9 cellular contexts compared by ENCODE assay signal in genomic region chr1:235998812-235999211, GRCh38.
A peak's percentile ranks its signal among the peaks of the same experiment; 100 is the strongest.
DNase-seq lines count a peak whose midpoint lies in the region; ATAC-seq, FAIRE-seq and TF ChIP-seq lines count a peak whose summit lies in the region.
"Had no signal": no experiment of that assay in that cellular context is flagged by ENCODE, and none has a peak within 500 bp of the region (broad histone marks: within the 10 kb centered on the region; RNA-seq: fewer than 3 reads in every experiment).

No MANE protein-coding gene starts in this region.

- H3K4me1 ChIP-seq in CD8-positive, alpha-beta T cell (ENCODE audit: insufficient read depth, low read length) = peaks cover 18% of the 10 kb centered on the region
- H3K4me1 ChIP-seq in small intestine (ENCODE audit: control insufficient read depth in 2 of 2, insufficient read depth in 1 of 2, low read depth in 1 of 2, low read length in 1 of 2) = peaks cover 0 to 4% of the 10 kb centered on the region in 2 donors

- FAIRE-seq in small intestine (lab: Jason Lieb, UNC) = no peak
- no peak for FAIRE-seq in H54 (lab: Jason Lieb, UNC)
- FAIRE-seq: colon had no signal

- TF ChIP-seq POLR2A in H54 (IDR thresholded peaks at IDR 0.05; ENCODE audit: low read depth, low read length) = no peak

- CTCF ChIA-PET in CD8-positive, alpha-beta T cell (lab: Charles Lee) = interaction anchor here (2.0 kb wide), 1 partner anchor 27 kb away, joined by 9 read pairs; no protein-coding TSS in a partner anchor

- POLR2A ChIA-PET in CD8-positive, alpha-beta T cell (lab: Charles Lee) = interaction anchor here (0.6 to 1.0 kb wide), 2 partner anchors 27 to 716 kb away, joined by 5 to 6 read pairs; no protein-coding TSS in a partner anchor

- H3K27ac ChIP-seq in CD8-positive, alpha-beta T cell (ENCODE audit: low read depth, low read length) = peak overlapping the region; percentile 42
- H3K27ac ChIP-seq in small intestine (ENCODE audit: low read depth in 1 of 2, low read length in 1 of 2) = peak overlapping the region; percentile 50 to 86

- DNase-seq in CD8-positive, alpha-beta T cell = peak; percentile 6 to 64 (median 40)
- DNase-seq in small intestine (no peak), H54 (ENCODE audit: insufficient read length, low spot score) (no peak), OCI-M1 (lab: John Stamatoyannopoulos, UW) (no peak), dedifferentiated amniotic fluid mesenchymal stem cell (ENCODE audit: extremely low spot score) (no peak)

- H3K36me3 ChIP-seq in CD8-positive, alpha-beta T cell (ENCODE audit: insufficient read depth, low read length) = no peaks in the 10 kb centered on the region
- no peaks in the 10 kb centered on the region for H3K36me3 ChIP-seq in small intestine (ENCODE audit: control insufficient read depth in 2 of 2, insufficient read depth in 2 of 2, low read length in 2 of 2)

- no peak overlapping the region for H3K4me3 ChIP-seq in CD8-positive, alpha-beta T cell (ENCODE audit: low read depth, low read length)
- H3K4me3 ChIP-seq in small intestine (ENCODE audit: low read depth in 1 of 2, low read length in 2 of 2) = no peak overlapping the region

- no peaks in the 10 kb centered on the region for H3K9me3 Mint-ChIP-seq in CD8-positive, alpha-beta T cell
- no peaks in the 10 kb centered on the region for H3K9me3 Mint-ChIP-seq in activated T-helper 17 cell treated with anti-CD3 and anti-CD28 coated beads, Interleukin-2, amount 50 U/mL, for 72 hours

- peak overlapping the region; percentile 94 for H3K27ac Mint-ChIP-seq in CD8-positive, alpha-beta T cell
- peak overlapping the region; percentile 94 for H3K27ac Mint-ChIP-seq in activated T-helper 17 cell treated with anti-CD3 and anti-CD28 coated beads, Interleukin-2, amount 50 U/mL, for 72 hours

- peaks cover 24% of the 10 kb centered on the region for H3K4me1 Mint-ChIP-seq in CD8-positive, alpha-beta T cell (ENCODE audit: low read depth)
- H3K4me1 Mint-ChIP-seq in activated T-helper 17 cell treated with anti-CD3 and anti-CD28 coated beads, Interleukin-2, amount 50 U/mL, for 72 hours = peaks cover 23% of the 10 kb centered on the region

- ATAC-seq in CD8-positive, alpha-beta T cell = peak; percentile 37
- ATAC-seq in GM19468 (IDR thresholded peaks at IDR 0.05; ENCODE audit: extremely low read depth, unreplicated experiment) (peak; percentile 15), HG03521 (IDR thresholded peaks at IDR 0.05; ENCODE audit: unreplicated experiment) (peak; percentile 24)
- peak; percentile 84 for ATAC-seq in activated T-helper 17 cell treated with anti-CD3 and anti-CD28 coated beads, Interleukin-2, amount 50 U/mL, for 72 hours (replicated peaks)

- no peak for TF ChIP-seq CTCF in CD8-positive, alpha-beta T cell (IDR thresholded peaks at IDR 0.05)

- no peaks in the 10 kb centered on the region for H3K9me3 ChIP-seq in CD8-positive, alpha-beta T cell (ENCODE audit: low read length)
- no peaks in the 10 kb centered on the region for H3K9me3 ChIP-seq in small intestine (ENCODE audit: control insufficient read depth, low read depth)

- H3K27me3 Mint-ChIP-seq in CD8-positive, alpha-beta T cell (ENCODE audit: low read depth) = no peaks in the 10 kb centered on the region
- no peaks in the 10 kb centered on the region for H3K27me3 Mint-ChIP-seq in activated T-helper 17 cell treated with anti-CD3 and anti-CD28 coated beads, Interleukin-2, amount 50 U/mL, for 72 hours

- H3K27me3 ChIP-seq in CD8-positive, alpha-beta T cell (ENCODE audit: insufficient read depth, low read length) = no peaks in the 10 kb centered on the region
- H3K27me3 ChIP-seq in small intestine (ENCODE audit: control insufficient read depth in 2 of 2, insufficient read depth in 2 of 2, low read length in 2 of 2) = no peaks in the 10 kb centered on the region

- intact Hi-C loops in CD8-positive, alpha-beta T cell (cut with DNase I, micrococcal nuclease) = loop anchor here in 1 of 2 experiments (1.0 kb wide), 1 partner anchor 27 kb away; no protein-coding TSS in a partner anchor

- 65 to 78% (median 69%) methylated on average over 6 of the region's 6 CpGs for WGBS in small intestine, 3 donors

- H3K4me3 Mint-ChIP-seq in CD8-positive, alpha-beta T cell = no peak overlapping the region
- peak overlapping the region; percentile 72 for H3K4me3 Mint-ChIP-seq in activated T-helper 17 cell treated with anti-CD3 and anti-CD28 coated beads, Interleukin-2, amount 50 U/mL, for 72 hours

- no peaks in the 10 kb centered on the region for H3K36me3 Mint-ChIP-seq in CD8-positive, alpha-beta T cell
- H3K36me3 Mint-ChIP-seq in activated T-helper 17 cell treated with anti-CD3 and anti-CD28 coated beads, Interleukin-2, amount 50 U/mL, for 72 hours (ENCODE audit: low read depth) = peaks cover 6% of the 10 kb centered on the region

Comparison
In these comparisons a context has a peak if more than half of its experiments do, and no peak if none do; other contexts are left out.
1. ATAC-seq: peak in every context shown above with its lines; median percentile 84 in activated T-helper 17 cell treated with anti-CD3 and anti-CD28 coated beads, Interleukin-2, amount 50 U/mL, for 72 hours; 37 in CD8-positive, alpha-beta T cell; 24 in HG03521; 15 in GM19468.
2. DNase-seq: peak in CD8-positive, alpha-beta T cell (7 of 7); none in small intestine (single experiment), H54 (single experiment), OCI-M1 (single experiment) and dedifferentiated amniotic fluid mesenchymal stem cell (single experiment).